ENCODE assay signal across 18 cellular contexts in genomic region chr2:66562337-66562685, GRCh38.
DNase-seq lines count a peak whose midpoint lies in the region; ATAC-seq, FAIRE-seq and TF ChIP-seq lines count a peak whose summit lies in the region.
"Had no signal": no experiment of that assay in that cellular context is flagged by ENCODE, and none has a peak within 500 bp of the region (broad histone marks: within the 10 kb centered on the region; RNA-seq: fewer than 3 reads in every experiment).

No MANE protein-coding gene starts in this region.

- no peak overlapping the region; the same call in 1 of the 2 replicates for H3K4me2 ChIP-seq in IMR-90 (ENCODE audit: low read depth, low read length)

- intact Hi-C loops in IMR-90 (cut with micrococcal nuclease) = no loop called here
- intact Hi-C loops in uterus (cut with DNase I; ENCODE audit: low total_unique reads) = no loop called here

- H2AK5ac ChIP-seq in IMR-90 (ENCODE audit: low read depth, low read length) = 0 out of 2 replicates have a peak overlapping the region, but pooled peaks have one; percentile 35

- no peak overlapping the region for H3K23ac ChIP-seq in IMR-90 (ENCODE audit: low read depth, low read length)

- no peaks in the 10 kb centered on the region for H3K27me3 Mint-ChIP-seq in nephron (ENCODE audit: low read depth)

- POLR2A ChIA-PET in IMR-90 (lab: Charles Lee; ENCODE audit: unreplicated experiment) = no interaction called here

- H4K5ac ChIP-seq in IMR-90 (ENCODE audit: low read depth, low read length) = no peak overlapping the region

- H3K4me1 ChIP-seq in IMR-90 (ENCODE audit: control insufficient read depth, insufficient read depth, low read length) (peaks cover 23% of the 10 kb centered on the region), uterus (peaks cover 0 to 17% of the 10 kb centered on the region in 2 donors)

- DNase-seq in IMR-90 (no peak), uterus (no peak), NCI-H146 treated with DMSO at 0.1 percent for 48 hours (lab: John Stamatoyannopoulos, UW; ENCODE audit: unreplicated experiment) (no peak), NCI-H1417 treated with DMSO at 0.1 percent for 48 hours (lab: John Stamatoyannopoulos, UW) (no peak)
- DNase-seq: C1 segment of cervical spinal cord, DMS53, HCEC 1CT, NCI-H1092, NCI-H187 treated with DMSO at 0.1 percent for 48 hours, NCI-H2171, NCI-H446 treated with DMSO at 0.1 percent for 48 hours, NCI-H774, Right ventricle myocardium superior had no signal

- peaks cover 61% of the 10 kb centered on the region for H3K4me1 Mint-ChIP-seq in nephron

- H2AFZ ChIP-seq in IMR-90 (replicated peaks; ENCODE audit: low read length, poor library complexity) = no peak overlapping the region

- H3K4ac ChIP-seq in IMR-90 (ENCODE audit: low read depth, low read length) = no peak overlapping the region

- H4K20me1 ChIP-seq in IMR-90 (ENCODE audit: insufficient read depth, low read length) = peaks cover 58% of the 10 kb centered on the region

- H3K9me1 ChIP-seq in IMR-90 (ENCODE audit: insufficient read depth, low read length) = peaks cover 12% of the 10 kb centered on the region

- H3K4me3 Mint-ChIP-seq in nephron = peak overlapping the region in 2 of 3 experiments; percentile 3 to 28

- H3K9ac ChIP-seq in IMR-90 (ENCODE audit: low read depth, low read length) = no peak overlapping the region

- H2BK20ac ChIP-seq in IMR-90 (ENCODE audit: low read depth, low read length) = no peak overlapping the region

- peaks cover 30% of the 10 kb centered on the region for H3K36me3 ChIP-seq in IMR-90 (ENCODE audit: control insufficient read depth, insufficient read depth, low read length)
- H3K36me3 ChIP-seq in uterus = no peaks in the 10 kb centered on the region

- peaks cover 29 to 70% of the 10 kb centered on the region in 2 experiments; a peak in 3 of 4 replicates for H3K79me1 ChIP-seq in IMR-90 (ENCODE audit: low read depth in 1 of 2, low read length in 2 of 2)

- H4K8ac ChIP-seq in IMR-90 (ENCODE audit: low read depth in 2 of 2, low read length in 2 of 2) = no peak overlapping the region

- H3K27ac Mint-ChIP-seq in nephron = peak overlapping the region; percentile 62 to 93 (median 75)

- dilution Hi-C loops in IMR-90 (cut with HindIII; ENCODE audit: low sequenced_read_pairs, unreplicated experiment) = no loop called here

- no peak overlapping the region for H2BK15ac ChIP-seq in IMR-90 (ENCODE audit: low read depth, low read length)

- H3K18ac ChIP-seq in IMR-90 (ENCODE audit: low read depth, low read length) = no peak overlapping the region

- no peak for TF ChIP-seq CTCF in IMR-90 (conservative IDR thresholded peaks at IDR 0.05; ENCODE audit: low read depth, low read length)
- no peak for TF ChIP-seq CTCF in nephron (IDR thresholded peaks at IDR 0.05; ENCODE audit: unreplicated experiment in 3 of 3)
- no peak for TF ChIP-seq CTCF in uterus (IDR thresholded peaks at IDR 0.05)

- no peaks in the 10 kb centered on the region for H3K9me3 Mint-ChIP-seq in nephron

- FAIRE-seq in endometrium (lab: Jason Lieb, UNC) = peak; percentile 74
- FAIRE-seq: K562 had no signal

- CTCF ChIA-PET in IMR-90 (lab: Yijun Ruan, JAX) = no interaction called here

- H3K27ac ChIP-seq in IMR-90 (ENCODE audit: insufficient read depth, low read length) = no peak overlapping the region
- peak overlapping the region; percentile 71 to 72 for H3K27ac ChIP-seq in uterus

- H2AK9ac ChIP-seq in IMR-90 (replicated peaks; ENCODE audit: low read depth, low read length, poor library complexity) = no peak overlapping the region

- H3K9me3 ChIP-seq in IMR-90 (ENCODE audit: control insufficient read depth, insufficient read depth, low read length) (no peaks in the 10 kb centered on the region), uterus (no peaks in the 10 kb centered on the region)

- no peak overlapping the region for H2BK120ac ChIP-seq in IMR-90 (ENCODE audit: low read depth, low read length)

- ATAC-seq in IMR-90 (ENCODE audit: low read depth) = no peak
- no peak for ATAC-seq in GM21367 (IDR thresholded peaks at IDR 0.05; ENCODE audit: unreplicated experiment)
- ATAC-seq: K562, Panc1 had no signal

- H3K4me3 ChIP-seq in IMR-90 (ENCODE audit: insufficient read depth, low read depth, low read length) = no peak overlapping the region
- no peak overlapping the region for H3K4me3 ChIP-seq in uterus
- H3K4me3 ChIP-seq: K562 had no signal

- no TSS peak for BruUV-seq in IMR-90 (replicated peaks; lab: Mats Ljungman, UMichigan)

- no peak overlapping the region for H3K56ac ChIP-seq in IMR-90 (ENCODE audit: extremely low read depth, insufficient read depth, low read length)

- no peak for TF ChIP-seq RAD21 in IMR-90 (IDR thresholded peaks at IDR 0.05; ENCODE audit: low read length)

- in situ Hi-C loops in IMR-90 (cut with MboI; ENCODE audit: low sequenced_read_pairs) = no loop called here

- no CpG with 5 or more reads among the region's 1 CpG for WGBS in IMR-90 (ENCODE audit: extremely low coverage in 2 of 2, insufficient read length in 1 of 2), 2 experiments

- H3K27me3 ChIP-seq in IMR-90 (ENCODE audit: control insufficient read depth, insufficient read depth, low read length) (no peaks in the 10 kb centered on the region), uterus (no peaks in the 10 kb centered on the region)

- peaks cover 50% of the 10 kb centered on the region for H3K36me3 Mint-ChIP-seq in nephron (ENCODE audit: low read depth)

- H3K14ac ChIP-seq in IMR-90 (replicated peaks; ENCODE audit: low read depth, low read length) = peak overlapping the region; percentile 92; the same call in 1 of the 2 replicates

- TF ChIP-seq POLR2A in IMR-90 (IDR thresholded peaks at IDR 0.05; ENCODE audit: low read depth, low read length) (no peak), uterus (IDR thresholded peaks at IDR 0.05) (no peak)

- no peak overlapping the region for H4K91ac ChIP-seq in IMR-90 (ENCODE audit: insufficient read depth, low read depth, low read length)

- H2BK5ac ChIP-seq in IMR-90 (ENCODE audit: low read depth, low read length, poor library complexity, severe bottlenecking) = peak overlapping the region; percentile 80

TF ChIP-seq in IMR-90, 13 proteins besides CTCF, POLR2A, EP300 and RAD21:
- TF ChIP-seq MXI1 (IDR thresholded peaks at IDR 0.05; ENCODE audit: borderline replicate concordance, low read depth, low read length) (no peak), ELK1 (IDR thresholded peaks at IDR 0.05; ENCODE audit: borderline replicate concordance, low read depth, low read length) (no peak), CHD1 (IDR thresholded peaks at IDR 0.05; ENCODE audit: low read depth, low read length) (no peak), USF2 (IDR thresholded peaks at IDR 0.05; ENCODE audit: low read depth, low read length) (no peak), RFX5 (IDR thresholded peaks at IDR 0.05; ENCODE audit: low read depth, low read length) (no peak), RCOR1 (IDR thresholded peaks at IDR 0.05; ENCODE audit: insufficient replicate concordance, low read length) (no peak), MAFK (IDR thresholded peaks at IDR 0.05; ENCODE audit: low read depth, low read length) (no peak), CEBPB (IDR thresholded peaks at IDR 0.05; ENCODE audit: low read depth, low read length) (no peak), NFE2L2 (IDR thresholded peaks at IDR 0.05; ENCODE audit: low read depth, low read length) (no peak), MAZ (IDR thresholded peaks at IDR 0.05; ENCODE audit: borderline replicate concordance, low read depth, low read length) (no peak), FOS (IDR thresholded peaks at IDR 0.05; ENCODE audit: low read depth, low read length) (no peak)
